ENCODE assay signal across 8 cellular contexts in genomic region chr13:113029487-113030258, GRCh38.
A peak's percentile ranks its signal among the peaks of the same experiment; 100 is the strongest.
DNase-seq lines count a peak whose midpoint lies in the region; ATAC-seq and TF ChIP-seq lines count a peak whose summit lies in the region.

No MANE protein-coding gene starts in this region.

- TF ChIP-seq CTCF in GM12865 (IDR thresholded peaks at IDR 0.05; ENCODE audit: insufficient read depth, low read depth, low read length, missing control alignments) = peak; percentile 73
- TF ChIP-seq CTCF in ascending aorta (IDR thresholded peaks at IDR 0.05) = peak in 2 of 3 experiments; percentile 30 to 55
- peak; percentile 75 to 79 for TF ChIP-seq CTCF in left lung (IDR thresholded peaks at IDR 0.05)

- intact Hi-C loops in ascending aorta (cut with DNase I) (loop anchor here (10.0 kb wide), 1 partner anchor 185 kb away; no protein-coding TSS in a partner anchor), left lung (cut with DNase I) (loop anchor here in 1 of 2 donors (10.0 kb wide), 1 partner anchor 85 kb away; no protein-coding TSS in a partner anchor)

- ATAC-seq in left lung (peak; percentile 85), GM21576 (IDR thresholded peaks at IDR 0.05; ENCODE audit: unreplicated experiment) (no peak)

- H3K4me1 ChIP-seq in ascending aorta (no peaks in the 10 kb centered on the region), left lung (no peaks in the 10 kb centered on the region)

- H3K4me3 ChIP-seq in GM12865 (ENCODE audit: low read depth, low read length) (no peak overlapping the region), ascending aorta (no peak overlapping the region), left lung (no peak overlapping the region)

- H3K36me3 ChIP-seq in ascending aorta (no peaks in the 10 kb centered on the region), left lung (no peaks in the 10 kb centered on the region)

- DNase-seq in A172 (ENCODE audit: low spot score) (peak; percentile 22), GM12865 (ENCODE audit: low read depth) (peak; percentile 8), SW480 (ENCODE audit: low spot score) (peak; percentile 13), ascending aorta (ENCODE audit: low spot score in 2 of 2) (no peak), left lung (peak in 1 of 2 donors; percentile 84), foreskin melanocyte (no peak)
- DNase-seq in stimulated activated CD8-positive, alpha-beta memory T cell treated with anti-CD3 and anti-CD28 coated beads, Interleukin-2, amount 100 ng/mL, for 1 hour (ENCODE audit: low read depth in 2 of 2) = peak; percentile 8 to 24

- H3K27ac ChIP-seq in ascending aorta (no peak overlapping the region), left lung (no peak overlapping the region)

- H3K27me3 ChIP-seq in ascending aorta (no peaks in the 10 kb centered on the region), left lung (no peaks in the 10 kb centered on the region)

- H3K9me3 ChIP-seq in ascending aorta = no peaks in the 10 kb centered on the region
- H3K9me3 ChIP-seq in left lung = no peaks in the 10 kb centered on the region

Comparison
In these comparisons a context has a peak if more than half of its experiments do, and no peak if none do; other contexts are left out.
1. DNase-seq: peak in A172 (single experiment), GM12865 (single experiment), SW480 (single experiment) and stimulated activated CD8-positive, alpha-beta memory T cell treated with anti-CD3 and anti-CD28 coated beads, Interleukin-2, amount 100 ng/mL, for 1 hour (2 of 2); none in ascending aorta (0 of 2) and foreskin melanocyte (single experiment).
2. Peak in every context shown above with its lines, with median percentiles within 50 percentile points of each other: CTCF ChIP-seq.